Comparison of ENCODE assay signal across 1 cellular context in genomic region chr6:41073203-41073967, GRCh38.
TF ChIP-seq lines count a peak whose summit lies in the region.

No MANE protein-coding gene starts in this region.

TF ChIP-seq in HEK293, 187 proteins besides CTCF, POLR2A, EP300 and RAD21 (continued from another document and continues in another):
- TF ChIP-seq ZBTB10 (tag by site-specific recombination; IDR thresholded peaks at IDR 0.05) (peak; percentile 91), ZNF114 (tag by site-specific recombination; IDR thresholded peaks at IDR 0.05) (no peak), ZNF148 (tag by site-specific recombination; IDR thresholded peaks at IDR 0.05; ENCODE audit: borderline replicate concordance) (no peak), ZNF785 (tag by site-specific recombination; IDR thresholded peaks at IDR 0.05) (no peak), KLF1 (tag by site-specific recombination; IDR thresholded peaks at IDR 0.05) (peak; percentile 56), ZNF792 (tag by site-specific recombination; IDR thresholded peaks at IDR 0.05) (0 out of 2 replicates have a peak, but pooled peaks have one; percentile 60), HOXC10 (CRISPR knock-in tag; IDR thresholded peaks at IDR 0.05) (0 out of 2 replicates have a peak, but pooled peaks have one; percentile 74), ZNF747 (tag by site-specific recombination; IDR thresholded peaks at IDR 0.05) (no peak), GLIS1 (tag by site-specific recombination; IDR thresholded peaks at IDR 0.05) (no peak; the same call in 1 of the 2 replicates), ZFP69B (tag by site-specific recombination; IDR thresholded peaks at IDR 0.05) (0 out of 2 replicates have a peak, but pooled peaks have one; percentile 36), BCL11A (tag by site-specific recombination; IDR thresholded peaks at IDR 0.05; ENCODE audit: low read depth) (no peak), ZNF140 (tag by site-specific recombination; IDR thresholded peaks at IDR 0.05) (no peak), ZNF416 (tag by site-specific recombination; IDR thresholded peaks at IDR 0.05) (no peak), TRIM28 (IDR thresholded peaks at IDR 0.05; ENCODE audit: borderline replicate concordance, low read length) (no peak), ZNF521 (tag by site-specific recombination; IDR thresholded peaks at IDR 0.05) (no peak), ZNF473 (tag by site-specific recombination; IDR thresholded peaks at IDR 0.05) (no peak), RBAK (tag by site-specific recombination; IDR thresholded peaks at IDR 0.05) (no peak), ZNF433 (tag by site-specific recombination; IDR thresholded peaks at IDR 0.05; ENCODE audit: low read depth) (no peak), ZNF18 (tag by site-specific recombination; IDR thresholded peaks at IDR 0.05) (no peak), ZBTB49 (tag by site-specific recombination; IDR thresholded peaks at IDR 0.05; ENCODE audit: low read depth) (no peak), EGR2 (tag by site-specific recombination; IDR thresholded peaks at IDR 0.05; ENCODE audit: low read depth) (peak; percentile 92), GLI4 (tag by site-specific recombination; IDR thresholded peaks at IDR 0.05) (no peak; the same call in 1 of the 2 replicates), ZNF707 (tag by site-specific recombination; IDR thresholded peaks at IDR 0.05) (no peak), ZSCAN16 (tag by site-specific recombination; IDR thresholded peaks at IDR 0.05) (no peak), ZNF157 (tag by site-specific recombination; IDR thresholded peaks at IDR 0.05) (no peak), ZNF501 (tag by site-specific recombination; IDR thresholded peaks at IDR 0.05) (peak; percentile 77; the same call in 1 of the 2 replicates), ZNF621 (tag by site-specific recombination; IDR thresholded peaks at IDR 0.05) (no peak), YY1 (tag by site-specific recombination; IDR thresholded peaks at IDR 0.05) (peak; percentile 41), ZNF704 (tag by site-specific recombination; IDR thresholded peaks at IDR 0.05) (no peak), ZNF366 (tag by site-specific recombination; conservative IDR thresholded peaks at IDR 0.05) (no peak), ZNF510 (tag by site-specific recombination; IDR thresholded peaks at IDR 0.05; ENCODE audit: insufficient replicate concordance) (no peak)
- TF ChIP-seq, protein P1, sequence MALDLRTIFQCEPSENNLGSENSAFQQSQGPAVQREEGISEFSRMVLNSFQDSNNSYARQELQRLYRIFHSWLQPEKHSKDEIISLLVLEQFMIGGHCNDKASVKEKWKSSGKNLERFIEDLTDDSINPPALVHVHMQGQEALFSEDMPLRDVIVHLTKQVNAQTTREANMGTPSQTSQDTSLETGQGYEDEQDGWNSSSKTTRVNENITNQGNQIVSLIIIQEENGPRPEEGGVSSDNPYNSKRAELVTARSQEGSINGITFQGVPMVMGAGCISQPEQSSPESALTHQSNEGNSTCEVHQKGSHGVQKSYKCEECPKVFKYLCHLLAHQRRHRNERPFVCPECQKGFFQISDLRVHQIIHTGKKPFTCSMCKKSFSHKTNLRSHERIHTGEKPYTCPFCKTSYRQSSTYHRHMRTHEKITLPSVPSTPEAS (tag by site-specific recombination; IDR thresholded peaks at IDR 0.05), result no peak
- TF ChIP-seq, protein P2, sequence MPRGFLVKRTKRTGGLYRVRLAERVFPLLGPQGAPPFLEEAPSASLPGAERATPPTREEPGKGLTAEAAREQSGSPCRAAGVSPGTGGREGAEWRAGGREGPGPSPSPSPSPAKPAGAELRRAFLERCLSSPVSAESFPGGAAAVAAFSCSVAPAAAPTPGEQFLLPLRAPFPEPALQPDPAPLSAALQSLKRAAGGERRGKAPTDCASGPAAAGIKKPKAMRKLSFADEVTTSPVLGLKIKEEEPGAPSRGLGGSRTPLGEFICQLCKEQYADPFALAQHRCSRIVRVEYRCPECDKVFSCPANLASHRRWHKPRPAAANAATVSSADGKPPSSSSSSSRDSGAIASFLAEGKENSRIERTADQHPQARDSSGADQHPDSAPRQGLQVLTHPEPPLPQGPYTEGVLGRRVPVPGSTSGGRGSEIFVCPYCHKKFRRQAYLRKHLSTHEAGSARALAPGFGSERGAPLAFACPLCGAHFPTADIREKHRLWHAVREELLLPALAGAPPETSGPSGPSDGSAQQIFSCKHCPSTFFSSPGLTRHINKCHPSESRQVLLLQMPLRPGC (tag by site-specific recombination; IDR thresholded peaks at IDR 0.05), result no peak
- TF ChIP-seq, protein P3, sequence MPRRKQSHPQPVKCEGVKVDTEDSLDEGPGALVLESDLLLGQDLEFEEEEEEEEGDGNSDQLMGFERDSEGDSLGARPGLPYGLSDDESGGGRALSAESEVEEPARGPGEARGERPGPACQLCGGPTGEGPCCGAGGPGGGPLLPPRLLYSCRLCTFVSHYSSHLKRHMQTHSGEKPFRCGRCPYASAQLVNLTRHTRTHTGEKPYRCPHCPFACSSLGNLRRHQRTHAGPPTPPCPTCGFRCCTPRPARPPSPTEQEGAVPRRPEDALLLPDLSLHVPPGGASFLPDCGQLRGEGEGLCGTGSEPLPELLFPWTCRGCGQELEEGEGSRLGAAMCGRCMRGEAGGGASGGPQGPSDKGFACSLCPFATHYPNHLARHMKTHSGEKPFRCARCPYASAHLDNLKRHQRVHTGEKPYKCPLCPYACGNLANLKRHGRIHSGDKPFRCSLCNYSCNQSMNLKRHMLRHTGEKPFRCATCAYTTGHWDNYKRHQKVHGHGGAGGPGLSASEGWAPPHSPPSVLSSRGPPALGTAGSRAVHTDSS (tag by site-specific recombination; IDR thresholded peaks at IDR 0.05), result no peak; the same call in 1 of the 2 replicates
- TF ChIP-seq, protein P4, sequence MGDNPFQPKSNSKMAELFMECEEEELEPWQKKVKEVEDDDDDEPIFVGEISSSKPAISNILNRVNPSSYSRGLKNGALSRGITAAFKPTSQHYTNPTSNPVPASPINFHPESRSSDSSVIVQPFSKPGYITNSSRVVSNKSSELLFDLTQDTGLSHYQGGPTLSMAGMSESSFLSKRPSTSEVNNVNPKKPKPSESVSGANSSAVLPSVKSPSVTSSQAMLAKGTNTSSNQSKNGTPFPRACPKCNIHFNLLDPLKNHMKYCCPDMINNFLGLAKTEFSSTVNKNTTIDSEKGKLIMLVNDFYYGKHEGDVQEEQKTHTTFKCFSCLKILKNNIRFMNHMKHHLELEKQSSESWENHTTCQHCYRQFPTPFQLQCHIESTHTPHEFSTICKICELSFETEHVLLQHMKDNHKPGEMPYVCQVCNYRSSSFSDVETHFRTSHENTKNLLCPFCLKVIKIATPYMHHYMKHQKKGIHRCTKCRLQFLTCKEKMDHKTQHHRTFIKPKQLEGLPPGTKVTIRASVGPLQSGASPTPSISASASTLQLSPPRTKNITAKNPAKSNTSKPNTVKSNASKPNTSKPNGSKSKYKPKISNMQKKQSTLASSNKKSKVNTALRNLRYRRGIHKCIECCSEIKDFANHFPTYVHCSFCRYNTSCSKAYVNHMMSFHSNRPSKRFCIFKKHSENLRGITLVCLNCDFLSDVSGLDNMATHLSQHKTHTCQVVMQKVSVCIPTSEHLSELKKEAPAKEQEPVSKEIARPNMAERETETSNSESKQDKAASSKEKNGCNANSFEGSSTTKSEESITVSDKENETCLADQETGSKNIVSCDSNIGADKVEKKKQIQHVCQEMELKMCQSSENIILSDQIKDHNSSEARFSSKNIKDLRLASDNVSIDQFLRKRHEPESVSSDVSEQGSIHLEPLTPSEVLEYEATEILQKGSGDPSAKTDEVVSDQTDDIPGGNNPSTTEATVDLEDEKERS (tag by site-specific recombination; IDR thresholded peaks at IDR 0.05), result no peak
- TF ChIP-seq, protein P5, sequence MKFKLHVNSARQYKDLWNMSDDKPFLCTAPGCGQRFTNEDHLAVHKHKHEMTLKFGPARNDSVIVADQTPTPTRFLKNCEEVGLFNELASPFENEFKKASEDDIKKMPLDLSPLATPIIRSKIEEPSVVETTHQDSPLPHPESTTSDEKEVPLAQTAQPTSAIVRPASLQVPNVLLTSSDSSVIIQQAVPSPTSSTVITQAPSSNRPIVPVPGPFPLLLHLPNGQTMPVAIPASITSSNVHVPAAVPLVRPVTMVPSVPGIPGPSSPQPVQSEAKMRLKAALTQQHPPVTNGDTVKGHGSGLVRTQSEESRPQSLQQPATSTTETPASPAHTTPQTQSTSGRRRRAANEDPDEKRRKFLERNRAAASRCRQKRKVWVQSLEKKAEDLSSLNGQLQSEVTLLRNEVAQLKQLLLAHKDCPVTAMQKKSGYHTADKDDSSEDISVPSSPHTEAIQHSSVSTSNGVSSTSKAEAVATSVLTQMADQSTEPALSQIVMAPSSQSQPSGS (tag by site-specific recombination; IDR thresholded peaks at IDR 0.05; ENCODE audit: low read depth), result no peak
- TF ChIP-seq, protein P6, sequence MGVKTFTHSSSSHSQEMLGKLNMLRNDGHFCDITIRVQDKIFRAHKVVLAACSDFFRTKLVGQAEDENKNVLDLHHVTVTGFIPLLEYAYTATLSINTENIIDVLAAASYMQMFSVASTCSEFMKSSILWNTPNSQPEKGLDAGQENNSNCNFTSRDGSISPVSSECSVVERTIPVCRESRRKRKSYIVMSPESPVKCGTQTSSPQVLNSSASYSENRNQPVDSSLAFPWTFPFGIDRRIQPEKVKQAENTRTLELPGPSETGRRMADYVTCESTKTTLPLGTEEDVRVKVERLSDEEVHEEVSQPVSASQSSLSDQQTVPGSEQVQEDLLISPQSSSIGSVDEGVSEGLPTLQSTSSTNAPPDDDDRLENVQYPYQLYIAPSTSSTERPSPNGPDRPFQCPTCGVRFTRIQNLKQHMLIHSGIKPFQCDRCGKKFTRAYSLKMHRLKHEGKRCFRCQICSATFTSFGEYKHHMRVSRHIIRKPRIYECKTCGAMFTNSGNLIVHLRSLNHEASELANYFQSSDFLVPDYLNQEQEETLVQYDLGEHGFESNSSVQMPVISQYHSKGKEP (tag by site-specific recombination; IDR thresholded peaks at IDR 0.05), result no peak
